In genomic region chr10:17562572-17562971, GRCh38 we compare ENCODE assay signal across 14 cellular contexts. TPM values are rescaled to one million over a fixed set of nuclear protein-coding genes. Genes with fewer than 3 reads are reported as not detected.
DNase-seq lines count a peak whose midpoint lies in the region; ATAC-seq and TF ChIP-seq lines count a peak whose summit lies in the region.
"Had no signal": no experiment of that assay in that cellular context is flagged by ENCODE, and none has a peak within 500 bp of the region (broad histone marks: within the 10 kb centered on the region; RNA-seq: fewer than 3 reads in every experiment).

No MANE protein-coding gene starts in this region.

- H3K9me3 Mint-ChIP-seq in GM23338: no peaks in the 10 kb centered on the region
- H3K9me3 Mint-ChIP-seq: neural progenitor cell had no signal

- no peak overlapping the region for H2AFZ ChIP-seq in GM23338
- H2AFZ ChIP-seq: neural progenitor cell had no signal

- H3K4me3 Mint-ChIP-seq in GM23338: no peak overlapping the region
- H3K4me3 Mint-ChIP-seq: neural progenitor cell had no signal

- 0 out of 2 replicates have a peak overlapping the region, but pooled peaks have one; percentile 40 for H3K4me2 ChIP-seq in GM23338
- H3K4me2 ChIP-seq: neural progenitor cell had no signal

- no peaks in the 10 kb centered on the region for H4K20me1 ChIP-seq in GM23338 (replicated peaks; ENCODE audit: insufficient read depth)

- no peaks in the 10 kb centered on the region for H3K9me2 ChIP-seq in GM23338 (ENCODE audit: insufficient read depth)

- H3K27ac Mint-ChIP-seq in GM23338: no peak overlapping the region
- H3K27ac Mint-ChIP-seq: neural progenitor cell had no signal

- peaks cover 29% of the 10 kb centered on the region; the same call in 1 of the 2 replicates for H3K4me1 ChIP-seq in GM23338 (ENCODE audit: insufficient read depth)
- no peaks in the 10 kb centered on the region for H3K4me1 ChIP-seq in prostate gland (replicated peaks)
- H3K4me1 ChIP-seq in transverse colon: no peaks in the 10 kb centered on the region
- H3K4me1 ChIP-seq: ascending aorta, neural progenitor cell had no signal

- H3F3A ChIP-seq in GM23338 (replicated peaks; ENCODE audit: low read depth): no peaks in the 10 kb centered on the region

- no peaks in the 10 kb centered on the region for H3K79me2 ChIP-seq in GM23338 (replicated peaks; ENCODE audit: insufficient read depth)

- intact Hi-C loops in prostate gland (cut with DNase I): no loop called here
- intact Hi-C loops in transverse colon (cut with DNase I; ENCODE audit: low total_unique reads): loop anchor here (5.0 kb wide), 1 partner anchor 830 kb away; no protein-coding TSS in a partner anchor

- no peaks in the 10 kb centered on the region for H3K36me3 ChIP-seq in GM23338 (ENCODE audit: insufficient read depth)
- H3K36me3 ChIP-seq in prostate gland: no peaks in the 10 kb centered on the region
- H3K36me3 ChIP-seq in transverse colon: no peaks in the 10 kb centered on the region
- H3K36me3 ChIP-seq: ascending aorta, esophagus squamous epithelium, neural progenitor cell had no signal

- in situ Hi-C loops in transverse colon (cut with MboI; ENCODE audit: low pct_ligation_motif_present in 1 of 4, low pct_unique_long_range_greater_than_20kb in 1 of 4, low sequenced_read_pairs in 3 of 4): loop anchor here in 1 of 4 donors (25.0 kb wide), 1 partner anchor 425 kb away; no protein-coding TSS in a partner anchor

- H3K4me1 Mint-ChIP-seq in GM23338: peaks cover 16% of the 10 kb centered on the region

- WGBS in prostate gland: 15% methylated on average over 6 of the region's 6 CpGs
- 50 to 67% methylated on average over 6 of the region's 6 CpGs for WGBS in transverse colon (ENCODE audit: low coverage in 1 of 2), 2 donors

- no peaks in the 10 kb centered on the region for H3K36me3 Mint-ChIP-seq in GM23338 (ENCODE audit: low read depth)

- H3K27ac ChIP-seq in GM23338 (ENCODE audit: low read depth) (no peak overlapping the region), prostate gland (no peak overlapping the region), transverse colon (no peak overlapping the region)
- H3K27ac ChIP-seq: ascending aorta, esophagus squamous epithelium, HL-60, neural progenitor cell had no signal

- TF ChIP-seq POLR2A in prostate gland (IDR thresholded peaks at IDR 0.05) (no peak), transverse colon (IDR thresholded peaks at IDR 0.05) (no peak)

- TF ChIP-seq CTCF in GM23338 (conservative IDR thresholded peaks at IDR 0.05; ENCODE audit: low read depth in 2 of 2) (no peak), prostate gland (IDR thresholded peaks at IDR 0.05) (no peak), transverse colon (IDR thresholded peaks at IDR 0.05) (no peak)

- ATAC-seq in GM23338 (peak; percentile 39; the same call in 2 of the 3 replicates), GM21528 (IDR thresholded peaks at IDR 0.05; ENCODE audit: low FRiP score, unreplicated experiment) (no peak)
- ATAC-seq: left colon had no signal

- H3K27me3 ChIP-seq in GM23338 (ENCODE audit: insufficient read depth): no peaks in the 10 kb centered on the region
- H3K27me3 ChIP-seq in prostate gland (replicated peaks; ENCODE audit: insufficient read depth): no peaks in the 10 kb centered on the region
- no peaks in the 10 kb centered on the region for H3K27me3 ChIP-seq in transverse colon
- H3K27me3 ChIP-seq: ascending aorta, esophagus squamous epithelium, neural progenitor cell had no signal

- H3K9me3 ChIP-seq in prostate gland: no peaks in the 10 kb centered on the region
- no peaks in the 10 kb centered on the region for H3K9me3 ChIP-seq in transverse colon
- H3K9me3 ChIP-seq: ascending aorta, esophagus squamous epithelium had no signal

- H3K27me3 Mint-ChIP-seq in GM23338 (ENCODE audit: insufficient read depth, low read depth, poor library complexity): no peaks in the 10 kb centered on the region

- no peak overlapping the region for H3K4me3 ChIP-seq in GM23338
- no peak overlapping the region for H3K4me3 ChIP-seq in prostate gland
- no peak overlapping the region for H3K4me3 ChIP-seq in transverse colon
- H3K4me3 ChIP-seq: ascending aorta, esophagus squamous epithelium, neural progenitor cell had no signal

- DNase-seq in GM23338 (ENCODE audit: low spot score) (peak; percentile 31), NCI-H446 (lab: John Stamatoyannopoulos, UW) (peak; percentile 63 to 89), dedifferentiated amniotic fluid mesenchymal stem cell (ENCODE audit: extremely low spot score) (peak; percentile 30), prostate gland (ENCODE audit: low spot score) (peak; percentile 19), transverse colon (no peak), SW 1271 (lab: John Stamatoyannopoulos, UW) (no peak), GDM1 (lab: John Stamatoyannopoulos, UW) (no peak)
- DNase-seq: esophagus squamous epithelium, left colon, NCI-H1436 had no signal

- TF ChIP-seq EP300 in transverse colon (IDR thresholded peaks at IDR 0.05; ENCODE audit: low read depth): no peak

TF ChIP-seq in GM23338, 12 proteins besides CTCF, POLR2A, EP300 and RAD21:
- TF ChIP-seq EZH2 (IDR thresholded peaks at IDR 0.05; ENCODE audit: low read depth, unreplicated experiment): no peak
- TF ChIP-seq STAT1 (IDR thresholded peaks at IDR 0.05; ENCODE audit: unreplicated experiment): no peak
- TF ChIP-seq NANOG (IDR thresholded peaks at IDR 0.05; ENCODE audit: borderline replicate concordance): no peak
- no peak for TF ChIP-seq ZNF114 (CRISPR knock-in tag; IDR thresholded peaks at IDR 0.05)
- no peak for TF ChIP-seq POLR2AphosphoS5 (IDR thresholded peaks at IDR 0.05; ENCODE audit: low read depth)
- no peak for TF ChIP-seq ETS1 (IDR thresholded peaks at IDR 0.05)

RNA-seq across cellular contexts. Expression of gene HACD1, which starts 54.6 kb away (rescaled TPM):
- total RNA-seq in GM23338 (2014; rRNA removed; shearing (Covaris generic)): 32.2 and 34.1 TPM in 2 replicates
- 66.2 and 70.1 TPM in 2 replicates for polyA plus RNA-seq in GM23338 (2016; fragmentation: Nextera tagmentation; extraction: Ambion mirVana)
- total RNA-seq in prostate gland (10 to 100 TPM; 12.1 to 35.3 TPM), transverse colon (10 to 100 TPM in 2 of 4 donors, 1 to 10 TPM in 1, not detected in 1; 6.7 to 52.3 (median 16.5) TPM)

Comparison
In these comparisons a context has a peak if more than half of its experiments do, and no peak if none do; other contexts are left out.
1. DNase-seq: peak in GM23338 (single experiment), NCI-H446 (2 of 2), dedifferentiated amniotic fluid mesenchymal stem cell (single experiment) and prostate gland (single experiment); none in transverse colon (single experiment), SW 1271 (0 of 2) and GDM1 (single experiment).